In genomic region chr3:24498391-24498790, GRCh38 we compare ENCODE assay signal across 21 cellular contexts. TPM values are rescaled to one million over a fixed set of nuclear protein-coding genes. Genes with fewer than 3 reads are reported as not detected.
"Had no signal": no experiment of that assay in that cellular context is flagged by ENCODE, and none has a peak within 500 bp of the region (broad histone marks: within the 10 kb centered on the region; RNA-seq: fewer than 3 reads in every experiment).

No MANE protein-coding gene starts in this region.

- H3K4me1 Mint-ChIP-seq: activated CD4-positive, alpha-beta T cell treated with anti-CD3 and anti-CD28 coated beads, Interleukin-2, amount 10 ng/mL, durations not matched to agents 24 days and 14 days had no signal

- H3K36me3 ChIP-seq: suprapubic skin had no signal

- ATAC-seq: effector memory CD8-positive, alpha-beta T cell; left lobe of liver; natural killer cell had no signal

- H3K4me3 ChIP-seq: suprapubic skin had no signal

- H3K27ac ChIP-seq: epithelial cell of prostate, suprapubic skin, VCaP had no signal

- H3K9me3 ChIP-seq: suprapubic skin had no signal

- H3K9me3 Mint-ChIP-seq: activated CD4-positive, alpha-beta T cell treated with anti-CD3 and anti-CD28 coated beads, Interleukin-2, amount 10 ng/mL, durations not matched to agents 24 days and 14 days; activated naive CD4-positive, alpha-beta T cell treated with anti-CD3 and anti-CD28 coated beads for 36 hours; activated T-helper 2 cell treated with anti-CD3 and anti-CD28 coated beads, Interferon-gamma antibody, Interleukin-2, Interleukin-4, amounts not matched to agents 10 μg/mL and 5 μg/mL and 100 μg/mL, durations not matched to agents 14 hours and 24 hours and 36 hours; effector memory CD8-positive, alpha-beta T cell; memory B cell; natural killer cell had no signal

- H3K36me3 Mint-ChIP-seq: memory B cell, natural killer cell had no signal

- H3K4me3 Mint-ChIP-seq: activated CD4-positive, alpha-beta T cell treated with anti-CD3 and anti-CD28 coated beads, Interleukin-2, amount 10 ng/mL, durations not matched to agents 24 days and 14 days; activated naive CD4-positive, alpha-beta T cell treated with anti-CD3 and anti-CD28 coated beads for 36 hours; effector memory CD8-positive, alpha-beta T cell; memory B cell; natural killer cell had no signal

- DNase-seq: activated CD4-positive, alpha-beta T cell treated with anti-CD3 and anti-CD28 coated beads, Interleukin-2, amount 10 ng/mL, durations not matched to agents 24 days and 14 days; activated naive CD4-positive, alpha-beta T cell treated with anti-CD3 and anti-CD28 coated beads for 36 hours; dermis blood vessel endothelial cell; effector memory CD8-positive, alpha-beta T cell; foreskin melanocyte; head of caudate nucleus; islet precursor cell; natural killer cell; nucleus accumbens; posterior cingulate gyrus; retina; stimulated activated CD4-positive, alpha-beta T cell treated with anti-CD3 and anti-CD28 coated beads, Interleukin-2, amount 100 ng/mL, for 48 hours; stimulated activated naive CD4-positive, alpha-beta T cell treated with Interleukin-2 at 50 U/mL for 16 hours; trophoblast cell had no signal

- H3K27ac Mint-ChIP-seq: activated CD4-positive, alpha-beta T cell treated with anti-CD3 and anti-CD28 coated beads, Interleukin-2, amount 10 ng/mL, durations not matched to agents 24 days and 14 days; activated naive CD4-positive, alpha-beta T cell treated with anti-CD3 and anti-CD28 coated beads for 36 hours; activated T-helper 2 cell treated with anti-CD3 and anti-CD28 coated beads, Interferon-gamma antibody, Interleukin-2, Interleukin-4, amounts not matched to agents 10 μg/mL and 5 μg/mL and 100 μg/mL, durations not matched to agents 14 hours and 24 hours and 36 hours; effector memory CD8-positive, alpha-beta T cell; memory B cell; natural killer cell had no signal

- H3K27me3 ChIP-seq: suprapubic skin had no signal

RNA-seq across cellular contexts. Expression of gene THRB, which starts 3.7 kb away (rescaled TPM):
- total RNA-seq: activated CD4-positive, alpha-beta T cell treated with anti-CD3 and anti-CD28 coated beads, Interleukin-2, amount 10 ng/mL, durations not matched to agents 24 days and 14 days; activated CD8-positive, alpha-beta memory T cell treated with anti-CD3 and anti-CD28 coated beads for 36 hours; activated naive CD4-positive, alpha-beta T cell treated with anti-CD3 and anti-CD28 coated beads for 36 hours; activated T-helper 2 cell treated with anti-CD3 and anti-CD28 coated beads, Interferon-gamma antibody, Interleukin-2, Interleukin-4, amounts not matched to agents 10 μg/mL and 5 μg/mL and 100 μg/mL, durations not matched to agents 14 hours and 24 hours and 36 hours had no signal
